In genomic region chr3:142947799-142948575, GRCh38 we compare ENCODE assay signal across 14 cellular contexts. TPM values are rescaled to one million over a fixed set of nuclear protein-coding genes. Genes with fewer than 3 reads are reported as not detected.
DNase-seq lines count a peak whose midpoint lies in the region; ATAC-seq, FAIRE-seq and TF ChIP-seq lines count a peak whose summit lies in the region.
"Had no signal": no experiment of that assay in that cellular context is flagged by ENCODE, and none has a peak within 500 bp of the region (broad histone marks: within the 10 kb centered on the region; RNA-seq: fewer than 3 reads in every experiment).

No MANE protein-coding gene starts in this region.

- H2AFZ ChIP-seq in K562 (ENCODE audit: low read depth, low read length) (no peak overlapping the region), neuronal stem cell (ENCODE audit: low read length) (no peak overlapping the region)

- H3K9me3 ChIP-seq in K562 (replicated peaks; ENCODE audit: control insufficient read depth, insufficient read depth, low read depth, low read length) (no peaks in the 10 kb centered on the region), neuronal stem cell (replicated peaks in 1 of 2; ENCODE audit: control insufficient read depth in 2 of 2, insufficient read depth in 1 of 2, low read depth in 1 of 2, low read length in 2 of 2) (no peaks in the 10 kb centered on the region)
- H3K9me3 ChIP-seq: ascending aorta, HAP-1 had no signal

- peaks cover 8 to 13% of the 10 kb centered on the region in 2 experiments; a peak in 4 of 5 replicates for H3K4me1 ChIP-seq in K562 (replicated peaks in 1 of 2; ENCODE audit: control insufficient read depth in 2 of 2, insufficient read depth in 2 of 2, low read length in 2 of 2)
- H3K4me1 ChIP-seq in neuronal stem cell (ENCODE audit: control insufficient read depth in 2 of 2, insufficient read depth in 1 of 2, low read depth in 1 of 2, low read length in 2 of 2) = no peaks in the 10 kb centered on the region
- H3K4me1 ChIP-seq: ascending aorta, HAP-1 had no signal

- no peak overlapping the region for H2BK120ac ChIP-seq in neuronal stem cell (ENCODE audit: low read depth, low read length)

- H3K9ac ChIP-seq in K562 (ENCODE audit: insufficient read depth in 1 of 2, low read depth in 2 of 2, low read length in 2 of 2) (no peak overlapping the region), neuronal stem cell (ENCODE audit: low read depth, low read length, poor library complexity) (no peak overlapping the region)

- no peaks in the 10 kb centered on the region for H4K20me1 ChIP-seq in K562 (replicated peaks; ENCODE audit: control insufficient read depth, insufficient read depth, low read length)

- in situ Hi-C loops in K562 (cut with MboI) = no loop called here

- H3K27ac ChIP-seq in K562 (ENCODE audit: extremely low read depth, low read depth, low read length) = no peak overlapping the region
- no peak overlapping the region for H3K27ac ChIP-seq in neuronal stem cell (replicated peaks; ENCODE audit: low read length)
- H3K27ac ChIP-seq: ascending aorta, stomach had no signal

- H3K18ac ChIP-seq in neuronal stem cell (ENCODE audit: low read length) = peak overlapping the region; percentile 15

- TF ChIP-seq EP300 in K562 (IDR thresholded peaks at IDR 0.05; ENCODE audit: low read length) = no peak

- H2BK5ac ChIP-seq in neuronal stem cell (ENCODE audit: low read length) = no peak overlapping the region

- H3K79me1 ChIP-seq in neuronal stem cell (ENCODE audit: low read depth, low read length) = no peaks in the 10 kb centered on the region

- POLR2A ChIA-PET in activated CD8-positive, alpha-beta T cell treated with anti-CD3 and anti-CD28 coated beads for 36 hours (lab: Charles Lee) = interaction anchor here (0.6 kb wide), 1 partner anchor 370 kb away, joined by 3 read pairs; the partner anchor contains the start of gene ATR
- POLR2A ChIA-PET in activated CD8-positive, alpha-beta T cell treated with anti-CD3 and anti-CD28 coated beads, Interleukin-2, amount 10 ng/mL, durations not matched to agents 7 days and 5 days (lab: Charles Lee) = no interaction called here
- POLR2A ChIA-PET in K562 (lab: Yijun Ruan, JAX) = interaction anchor here (1.3 kb wide), 1 partner anchor 18 kb away, joined by 3 read pairs; no protein-coding TSS in a partner anchor

- H3K9me3 Mint-ChIP-seq in activated CD8-positive, alpha-beta T cell treated with anti-CD3 and anti-CD28 coated beads for 36 hours = no peaks in the 10 kb centered on the region
- no peaks in the 10 kb centered on the region for H3K9me3 Mint-ChIP-seq in activated CD8-positive, alpha-beta T cell treated with anti-CD3 and anti-CD28 coated beads, Interleukin-2, amount 10 ng/mL, durations not matched to agents 7 days and 5 days (ENCODE audit: insufficient read depth)
- H3K9me3 Mint-ChIP-seq: natural killer cell treated with Interleukin-12 subunit alpha and Interleukin-12 subunit beta and Interleukin-15 and Interleukin-18, amount 100 ng/mL, for 72 hours had no signal

- no peak for TF ChIP-seq POLR2A in K562 (conservative IDR thresholded peaks at IDR 0.05)

- H3K14ac ChIP-seq in neuronal stem cell (ENCODE audit: low read length) = no peak overlapping the region

- peak overlapping the region; percentile 71 for H3K23ac ChIP-seq in neuronal stem cell (ENCODE audit: low read depth, low read length, poor library complexity)

- H3K4me1 Mint-ChIP-seq in activated CD8-positive, alpha-beta T cell treated with anti-CD3 and anti-CD28 coated beads for 36 hours (ENCODE audit: low read depth) = peaks cover 7% of the 10 kb centered on the region
- H3K4me1 Mint-ChIP-seq in activated CD8-positive, alpha-beta T cell treated with anti-CD3 and anti-CD28 coated beads, Interleukin-2, amount 10 ng/mL, durations not matched to agents 7 days and 5 days (ENCODE audit: low read depth) = peaks cover 9% of the 10 kb centered on the region

- no peak overlapping the region for H3K4me3 Mint-ChIP-seq in activated CD8-positive, alpha-beta T cell treated with anti-CD3 and anti-CD28 coated beads for 36 hours
- no peak overlapping the region for H3K4me3 Mint-ChIP-seq in activated CD8-positive, alpha-beta T cell treated with anti-CD3 and anti-CD28 coated beads, Interleukin-2, amount 10 ng/mL, durations not matched to agents 7 days and 5 days
- H3K4me3 Mint-ChIP-seq: natural killer cell treated with Interleukin-12 subunit alpha and Interleukin-12 subunit beta and Interleukin-15 and Interleukin-18, amount 100 ng/mL, for 72 hours had no signal

- no peaks in the 10 kb centered on the region for H3K9me1 ChIP-seq in K562 (ENCODE audit: control insufficient read depth, insufficient read depth, low read length)

- no peaks in the 10 kb centered on the region for H3K36me3 Mint-ChIP-seq in activated CD8-positive, alpha-beta T cell treated with anti-CD3 and anti-CD28 coated beads for 36 hours (ENCODE audit: low read depth)
- H3K36me3 Mint-ChIP-seq in activated CD8-positive, alpha-beta T cell treated with anti-CD3 and anti-CD28 coated beads, Interleukin-2, amount 10 ng/mL, durations not matched to agents 7 days and 5 days (ENCODE audit: low read depth) = no peaks in the 10 kb centered on the region
- H3K36me3 Mint-ChIP-seq: natural killer cell treated with Interleukin-12 subunit alpha and Interleukin-12 subunit beta and Interleukin-15 and Interleukin-18, amount 100 ng/mL, for 72 hours had no signal

- intact Hi-C loops in activated CD8-positive, alpha-beta T cell treated with anti-CD3 and anti-CD28 coated beads for 36 hours (cut with micrococcal nuclease) = no loop called here
- intact Hi-C loops in K562 (cut with micrococcal nuclease) = no loop called here

- peak; percentile 47 for DNase-seq in activated CD8-positive, alpha-beta T cell treated with anti-CD3 and anti-CD28 coated beads for 36 hours
- no peak for DNase-seq in activated CD8-positive, alpha-beta T cell treated with anti-CD3 and anti-CD28 coated beads, Interleukin-2, amount 10 ng/mL, durations not matched to agents 7 days and 5 days
- DNase-seq in HTR-8/SVneo (ENCODE audit: insufficient read length, low spot score) (peak; percentile 33), K562 (ENCODE audit: extremely low read depth in 1 of 4, low spot score in 3 of 4) (peak in 2 of 4 experiments; percentile 30), neuronal stem cell (ENCODE audit: low spot score) (no peak), mucosa of gallbladder (ENCODE audit: low spot score) (no peak)
- DNase-seq in effector CD8-positive, alpha-beta T cell (lab: John Stamatoyannopoulos, UW) = no peak
- DNase-seq in effector CD4-positive, alpha-beta T cell = no peak
- DNase-seq: activated CD4-positive, alpha-beta T cell treated with anti-CD3 and anti-CD28 coated beads for 1 hour; KG1; stomach had no signal

- H3K4me3 ChIP-seq in K562 (no peak overlapping the region), neuronal stem cell (ENCODE audit: low read length in 2 of 2) (no peak overlapping the region)
- H3K4me3 ChIP-seq: HAP-1, stomach had no signal

- H4K8ac ChIP-seq in neuronal stem cell (ENCODE audit: low read depth, low read length) = no peak overlapping the region

- CTCF ChIA-PET in activated CD8-positive, alpha-beta T cell treated with anti-CD3 and anti-CD28 coated beads for 36 hours (lab: Charles Lee) = interaction anchor here (0.7 kb wide), 1 partner anchor 120 kb away, joined by 4 read pairs; no protein-coding TSS in a partner anchor
- CTCF ChIA-PET in activated CD8-positive, alpha-beta T cell treated with anti-CD3 and anti-CD28 coated beads, Interleukin-2, amount 10 ng/mL, durations not matched to agents 7 days and 5 days (lab: Charles Lee) = no interaction called here
- CTCF ChIA-PET in K562 (lab: Yijun Ruan, JAX; ENCODE audit: low intra/inter-chr PET ratio) = no interaction called here

- FAIRE-seq in HTR-8/SVneo (lab: Jason Lieb, UNC) (no peak), K562 (lab: Jason Lieb, UNC) (no peak)

- H3K36me3 ChIP-seq in K562 (ENCODE audit: control insufficient read depth, insufficient read depth, low read length) = no peaks in the 10 kb centered on the region
- H3K36me3 ChIP-seq in neuronal stem cell (replicated peaks in 1 of 2; ENCODE audit: control insufficient read depth in 2 of 2, insufficient read depth in 2 of 2, low read length in 2 of 2) = no peaks in the 10 kb centered on the region
- H3K36me3 ChIP-seq: ascending aorta, HAP-1, stomach had no signal

- H3K27ac Mint-ChIP-seq in activated CD8-positive, alpha-beta T cell treated with anti-CD3 and anti-CD28 coated beads for 36 hours = no peak overlapping the region
- no peak overlapping the region for H3K27ac Mint-ChIP-seq in activated CD8-positive, alpha-beta T cell treated with anti-CD3 and anti-CD28 coated beads, Interleukin-2, amount 10 ng/mL, durations not matched to agents 7 days and 5 days
- H3K27ac Mint-ChIP-seq: natural killer cell treated with Interleukin-12 subunit alpha and Interleukin-12 subunit beta and Interleukin-15 and Interleukin-18, amount 100 ng/mL, for 72 hours had no signal

- no peak overlapping the region for H4K91ac ChIP-seq in neuronal stem cell (ENCODE audit: low read depth, low read length, poor library complexity)

- H2BK15ac ChIP-seq in neuronal stem cell (ENCODE audit: low read length) = peak overlapping the region; percentile 65

- ATAC-seq in activated CD8-positive, alpha-beta T cell treated with anti-CD3 and anti-CD28 coated beads for 36 hours = peak; percentile 78
- no peak for ATAC-seq in activated CD8-positive, alpha-beta T cell treated with anti-CD3 and anti-CD28 coated beads, Interleukin-2, amount 10 ng/mL, durations not matched to agents 7 days and 5 days
- no peak for ATAC-seq in K562

- TF ChIP-seq RAD21 in K562 (CRISPR knock-in tag; conservative IDR thresholded peaks at IDR 0.05 in 1 of 2, IDR thresholded peaks at IDR 0.05 in 1 of 2) = no peak

- BruUV-seq in K562 (replicated peaks; lab: Mats Ljungman, UMichigan) = no TSS peak

- TF ChIP-seq CTCF in activated CD8-positive, alpha-beta T cell treated with anti-CD3 and anti-CD28 coated beads for 36 hours (IDR thresholded peaks at IDR 0.05) = no peak
- no peak for TF ChIP-seq CTCF in K562 (IDR thresholded peaks at IDR 0.05 in 2 of 3, conservative IDR thresholded peaks at IDR 0.05 in 1 of 3; ENCODE audit: insufficient read depth in 2 of 3, low read depth in 1 of 3, low read length in 3 of 3)

- no peak overlapping the region for H2AK5ac ChIP-seq in neuronal stem cell (ENCODE audit: low read depth, low read length)

- H3K27me3 ChIP-seq in K562 (ENCODE audit: control insufficient read depth in 2 of 2, insufficient read depth in 2 of 2, low read length in 2 of 2) = no peaks in the 10 kb centered on the region
- peaks cover 0 to 5% (median 4%) of the 10 kb centered on the region in 3 experiments for H3K27me3 ChIP-seq in neuronal stem cell (ENCODE audit: control insufficient read depth in 3 of 3, insufficient read depth in 3 of 3, low read depth in 1 of 3, low read length in 3 of 3)
- H3K27me3 ChIP-seq: ascending aorta had no signal

- H2BK12ac ChIP-seq in neuronal stem cell (ENCODE audit: low read length) = no peak overlapping the region

- no peaks in the 10 kb centered on the region for H3K79me2 ChIP-seq in K562 (ENCODE audit: control insufficient read depth, insufficient read depth, low read length)

- H3K27me3 Mint-ChIP-seq in activated CD8-positive, alpha-beta T cell treated with anti-CD3 and anti-CD28 coated beads for 36 hours = peaks cover 35% of the 10 kb centered on the region
- peaks cover 41% of the 10 kb centered on the region for H3K27me3 Mint-ChIP-seq in activated CD8-positive, alpha-beta T cell treated with anti-CD3 and anti-CD28 coated beads, Interleukin-2, amount 10 ng/mL, durations not matched to agents 7 days and 5 days (ENCODE audit: low read depth)

- no peak overlapping the region for H3K4me2 ChIP-seq in K562 (ENCODE audit: insufficient read depth, low read length)
- peak overlapping the region; percentile 14 for H3K4me2 ChIP-seq in neuronal stem cell (ENCODE audit: insufficient read depth, low read length, poor library complexity, severe bottlenecking)

- WGBS in K562 (ENCODE audit: insufficient coverage, low coverage, missing lambda C conversion rate) = 33% methylated on average over 11 of the region's 13 CpGs
- no CpG with 5 or more reads among the region's 13 CpGs for WGBS in neuronal stem cell (ENCODE audit: extremely low coverage in 2 of 2, insufficient read length in 2 of 2, insufficient replicate concordance in 1 of 2), 2 donors

- H3K4ac ChIP-seq in neuronal stem cell (ENCODE audit: low read length) = no peak overlapping the region

RNA-seq across cellular contexts. Expression of gene PAQR9, which starts 15.5 kb away (rescaled TPM):
- not detected for total RNA-seq in activated CD8-positive, alpha-beta T cell treated with anti-CD3 and anti-CD28 coated beads for 36 hours
- total RNA-seq in activated CD8-positive, alpha-beta T cell treated with anti-CD3 and anti-CD28 coated beads, Interleukin-2, amount 10 ng/mL, durations not matched to agents 7 days and 5 days = not detected
- 0.53 and 1.0 TPM in 2 replicates for total RNA-seq in K562 (2011; cell fraction: chromatin; rRNA removed; ENCODE audit: low replicate concordance)
- 1.4 and 2.0 TPM in 2 replicates for total RNA-seq in K562 (2011; cell fraction: nucleolus; rRNA removed)
- total RNA-seq in K562 (2011; cell fraction: nucleoplasm; rRNA removed) = 0.92 and 1.8 TPM in 2 replicates
- total RNA-seq in K562 (2014; rRNA removed) (0.27 and 0.29 TPM in 2 replicates), K562 (2014; rRNA removed; fragmentation: Illumina TruSeq; extraction: Trizol) (0.07 and 0.16 TPM in 2 replicates), K562 (2015; rRNA removed; fragmentation: Illumina TruSeq; extraction: Trizol) (0.04 TPM in 1 of 2 replicates, not detected in the other), K562 (2021) (0.40 and 0.58 TPM in 2 replicates), mucosa of gallbladder (0.32 TPM)
- polyA plus RNA-seq in K562 (2011; rRNA removed) (0.12 and 0.39 TPM in 2 replicates), K562 (2014; fragmentation: Illumina TruSeq; extraction: Trizol) (0.21 and 0.22 TPM in 2 replicates), K562 (2014; fragmentation: Nextera tagmentation; extraction: Ambion mirVana) (under 1 TPM; 0.08 to 0.13 TPM), K562 (2014; rRNA removed) (0.33 and 0.47 TPM in 2 replicates)
- polyA plus RNA-seq in K562 (2011; cell fraction: cytosol; rRNA removed) = 0.12 and 1.3 TPM in 2 replicates
- 0.20 and 1.0 TPM in 2 replicates for polyA plus RNA-seq in K562 (2011; cell fraction: nucleus; rRNA removed)
- 0.11 and 0.31 TPM in 2 replicates for polyA plus RNA-seq in K562 (2012)
- 0.18 and 0.39 TPM in 2 replicates for polyA minus RNA-seq in K562 (2011; rRNA and poly(A)+ RNA removed)
- not detected in 2 replicates for polyA minus RNA-seq in K562 (2011; cell fraction: cytosol; rRNA and poly(A)+ RNA removed)
- 0.27 and 0.56 TPM in 2 replicates for polyA minus RNA-seq in K562 (2011; cell fraction: nucleus; rRNA and poly(A)+ RNA removed)
- polyA plus RNA-seq in neuronal stem cell (2013, experiment 1 of 2) = 3.6 TPM
- polyA plus RNA-seq in neuronal stem cell (2013, experiment 2 of 2) = 3.6 TPM
- total RNA-seq: ascending aorta; natural killer cell treated with Interleukin-12 subunit alpha and Interleukin-12 subunit beta and Interleukin-15 and Interleukin-18, amount 100 ng/mL, for 72 hours; stomach had no signal
- polyA plus RNA-seq: stomach had no signal

RNA-seq across cellular contexts. Expression of gene U2SURP, which starts 53.4 kb away (rescaled TPM):
- total RNA-seq in activated CD8-positive, alpha-beta T cell treated with anti-CD3 and anti-CD28 coated beads for 36 hours = 100 to 1,000 TPM; 160 to 174 TPM
- 100 to 1,000 TPM; 123 to 124 TPM for total RNA-seq in activated CD8-positive, alpha-beta T cell treated with anti-CD3 and anti-CD28 coated beads, Interleukin-2, amount 10 ng/mL, durations not matched to agents 7 days and 5 days
- total RNA-seq in K562 (2011; cell fraction: chromatin; rRNA removed; ENCODE audit: low replicate concordance) = 224 and 739 TPM in 2 replicates
- 79.4 and 92.0 TPM in 2 replicates for total RNA-seq in K562 (2011; cell fraction: nucleolus; rRNA removed)
- 184 and 255 TPM in 2 replicates for total RNA-seq in K562 (2011; cell fraction: nucleoplasm; rRNA removed)
- total RNA-seq in K562 (2014; rRNA removed) (116 and 128 TPM in 2 replicates), K562 (2014; rRNA removed; fragmentation: Illumina TruSeq; extraction: Trizol) (280 and 375 TPM in 2 replicates), K562 (2015; rRNA removed; fragmentation: Illumina TruSeq; extraction: Trizol) (193 and 205 TPM in 2 replicates), K562 (2021) (198 and 199 TPM in 2 replicates), mucosa of gallbladder (58.7 TPM)
- polyA plus RNA-seq in K562 (2011; rRNA removed) (108 and 140 TPM in 2 replicates), K562 (2014; fragmentation: Illumina TruSeq; extraction: Trizol) (174 and 178 TPM in 2 replicates), K562 (2014; fragmentation: Nextera tagmentation; extraction: Ambion mirVana) (100 to 1,000 TPM; 191 to 322 TPM), K562 (2014; rRNA removed) (97.8 and 140 TPM in 2 replicates)
- 8.8 and 22.2 TPM in 2 replicates for polyA plus RNA-seq in K562 (2011; cell fraction: cytosol; rRNA removed)
- polyA plus RNA-seq in K562 (2011; cell fraction: nucleus; rRNA removed) = 182 and 207 TPM in 2 replicates
- 66.4 and 103 TPM in 2 replicates for polyA plus RNA-seq in K562 (2012)
- polyA minus RNA-seq in K562 (2011; rRNA and poly(A)+ RNA removed) = 269 and 309 TPM in 2 replicates
- polyA minus RNA-seq in K562 (2011; cell fraction: cytosol; rRNA and poly(A)+ RNA removed) = 56.3 and 70.0 TPM in 2 replicates
- polyA minus RNA-seq in K562 (2011; cell fraction: nucleus; rRNA and poly(A)+ RNA removed) = 193 and 346 TPM in 2 replicates
- 89.9 TPM for polyA plus RNA-seq in neuronal stem cell (2013, experiment 1 of 2)
- polyA plus RNA-seq in neuronal stem cell (2013, experiment 2 of 2) = 98.6 TPM

RNA-seq across cellular contexts. Expression of gene PCOLCE2, which starts 59.1 kb away (rescaled TPM):
- 1 to 10 TPM; 1.1 TPM for total RNA-seq in activated CD8-positive, alpha-beta T cell treated with anti-CD3 and anti-CD28 coated beads for 36 hours
- not detected for total RNA-seq in activated CD8-positive, alpha-beta T cell treated with anti-CD3 and anti-CD28 coated beads, Interleukin-2, amount 10 ng/mL, durations not matched to agents 7 days and 5 days
- total RNA-seq in K562 (2011; cell fraction: chromatin; rRNA removed; ENCODE audit: low replicate concordance) = 4.6 and 8.1 TPM in 2 replicates
- total RNA-seq in K562 (2011; cell fraction: nucleolus; rRNA removed) = 3.2 and 3.3 TPM in 2 replicates
- total RNA-seq in K562 (2011; cell fraction: nucleoplasm; rRNA removed) = 6.0 and 6.3 TPM in 2 replicates
- total RNA-seq in K562 (2014; rRNA removed) = 0.73 and 0.86 TPM in 2 replicates
- 0.65 and 0.83 TPM in 2 replicates for total RNA-seq in K562 (2014; rRNA removed; fragmentation: Illumina TruSeq; extraction: Trizol)
- total RNA-seq in K562 (2015; rRNA removed; fragmentation: Illumina TruSeq; extraction: Trizol) = 0.40 and 0.49 TPM in 2 replicates
- 0.49 and 1.0 TPM in 2 replicates for total RNA-seq in K562 (2021)
- 1.1 and 1.2 TPM in 2 replicates for polyA plus RNA-seq in K562 (2011; rRNA removed)
- 0.58 and 0.73 TPM in 2 replicates for polyA plus RNA-seq in K562 (2011; cell fraction: cytosol; rRNA removed)
- 0.76 and 0.98 TPM in 2 replicates for polyA plus RNA-seq in K562 (2011; cell fraction: nucleus; rRNA removed)
- polyA plus RNA-seq in K562 (2012) = 0.18 and 0.29 TPM in 2 replicates
- polyA plus RNA-seq in K562 (2014; fragmentation: Illumina TruSeq; extraction: Trizol) = 0.64 and 0.72 TPM in 2 replicates
- polyA plus RNA-seq in K562 (2014; fragmentation: Nextera tagmentation; extraction: Ambion mirVana) = under 1 TPM; 0.18 to 0.39 TPM
- polyA plus RNA-seq in K562 (2014; rRNA removed) = 0.59 and 1.2 TPM in 2 replicates
- polyA minus RNA-seq in K562 (2011; rRNA and poly(A)+ RNA removed) = 0.91 and 1.2 TPM in 2 replicates
- not detected in 2 replicates for polyA minus RNA-seq in K562 (2011; cell fraction: cytosol; rRNA and poly(A)+ RNA removed)
- 0.33 and 1.3 TPM in 2 replicates for polyA minus RNA-seq in K562 (2011; cell fraction: nucleus; rRNA and poly(A)+ RNA removed)
- 7.8 TPM for polyA plus RNA-seq in neuronal stem cell (2013, experiment 1 of 2)
- 8.6 TPM for polyA plus RNA-seq in neuronal stem cell (2013, experiment 2 of 2)
- total RNA-seq in mucosa of gallbladder = 2.8 TPM
- total RNA-seq: natural killer cell treated with Interleukin-12 subunit alpha and Interleukin-12 subunit beta and Interleukin-15 and Interleukin-18, amount 100 ng/mL, for 72 hours had no signal

Comparison
In these comparisons a context has a peak if more than half of its experiments do, and no peak if none do; other contexts are left out.
1. DNase-seq: peak in activated CD8-positive, alpha-beta T cell treated with anti-CD3 and anti-CD28 coated beads for 36 hours (single experiment) and HTR-8/SVneo (single experiment); none in activated CD8-positive, alpha-beta T cell treated with anti-CD3 and anti-CD28 coated beads, Interleukin-2, amount 10 ng/mL, durations not matched to agents 7 days and 5 days (single experiment), neuronal stem cell (single experiment), effector CD8-positive, alpha-beta T cell (single experiment), mucosa of gallbladder (single experiment) and effector CD4-positive, alpha-beta T cell (single experiment).